In the genomic region with DNA sequence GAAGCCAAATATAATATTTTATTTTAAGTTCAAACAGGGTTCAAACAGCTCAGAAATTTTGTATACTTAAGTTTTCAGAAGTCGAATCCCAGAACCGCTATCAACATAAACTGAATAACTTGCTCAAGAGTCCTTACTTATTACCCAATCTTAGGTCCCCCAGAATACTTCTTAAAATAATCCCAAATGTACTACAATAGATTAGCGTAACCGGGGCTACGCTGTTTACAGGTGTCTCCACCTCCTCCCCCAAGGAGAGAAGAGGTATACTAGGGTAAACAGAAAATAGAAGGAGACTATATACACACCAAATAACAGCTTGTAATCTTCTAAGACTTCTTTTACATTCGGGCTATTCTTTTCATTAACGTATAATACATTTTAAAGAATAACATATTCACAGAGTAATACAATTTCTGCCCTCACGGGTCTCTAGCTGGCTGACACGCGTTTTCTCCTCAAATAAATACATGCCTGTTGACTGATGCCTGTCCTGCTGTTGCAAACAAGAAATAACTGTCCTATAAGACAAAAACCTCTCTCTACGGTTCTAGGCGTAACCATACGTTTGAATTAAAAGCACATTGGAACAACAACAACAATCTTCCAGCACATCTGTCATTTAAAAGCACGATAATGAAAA, we compare ENCODE assay signal across 8 cellular contexts. TPM values are rescaled to one million over a fixed set of nuclear protein-coding genes. Genes with fewer than 3 reads are reported as not detected.
DNase-seq lines count a peak whose midpoint lies in the region; ATAC-seq and TF ChIP-seq lines count a peak whose summit lies in the region.

No MANE protein-coding gene starts in this region.

- no peaks in the 10 kb centered on the region for H3K27me3 ChIP-seq in CD4-positive, CD25-positive, alpha-beta regulatory T cell (ENCODE audit: control insufficient read depth, insufficient read depth, low read length)
- H3K27me3 ChIP-seq in HUES48 (ENCODE audit: control insufficient read depth, insufficient read depth, low read length) (no peaks in the 10 kb centered on the region), skeletal muscle tissue (ENCODE audit: control insufficient read depth in 3 of 3, insufficient read depth in 3 of 3, low read length in 3 of 3) (no peaks in the 10 kb centered on the region)

- H3K9ac ChIP-seq in HUES48 (ENCODE audit: low read depth, low read length) (no peak overlapping the region), skeletal muscle tissue (ENCODE audit: low read depth in 1 of 3, low read length in 3 of 3) (peak overlapping the region; percentile 81 to 87 (median 84))

- H3K9me3 ChIP-seq in CD4-positive, CD25-positive, alpha-beta regulatory T cell (ENCODE audit: control insufficient read depth in 2 of 2, low read length in 2 of 2), result no peaks in the 10 kb centered on the region
- H3K9me3 ChIP-seq in HUES48 (ENCODE audit: control insufficient read depth, insufficient read depth, low read length) (no peaks in the 10 kb centered on the region), skeletal muscle tissue (ENCODE audit: control insufficient read depth in 3 of 3, low read length in 3 of 3) (no peaks in the 10 kb centered on the region)

- no peak for ATAC-seq in CD4-positive, CD25-positive, alpha-beta regulatory T cell (ENCODE audit: low read depth in 2 of 2)
- ATAC-seq in HG03520 (IDR thresholded peaks at IDR 0.05; ENCODE audit: unreplicated experiment) (no peak), GM21786 (IDR thresholded peaks at IDR 0.05; ENCODE audit: unreplicated experiment) (no peak)

- peak overlapping the region; percentile 94 to 98 (median 96) for H3K4me3 Mint-ChIP-seq in CD4-positive, CD25-positive, alpha-beta regulatory T cell
- peak overlapping the region; percentile 83 for H3K4me3 Mint-ChIP-seq in activated CD4-positive, alpha-beta memory T cell treated with anti-CD3 and anti-CD28 coated beads, Interleukin-2, amount 10 ng/mL, durations not matched to agents 7 days and 5 days
- peak overlapping the region; percentile 90 for H3K4me3 Mint-ChIP-seq in glutamatergic neuron (ENCODE audit: unreplicated experiment)

- peak in 2 of 3 donors; percentile 53 to 54 for DNase-seq in CD4-positive, CD25-positive, alpha-beta regulatory T cell
- DNase-seq in activated CD4-positive, alpha-beta memory T cell treated with anti-CD3 and anti-CD28 coated beads, Interleukin-2, amount 10 ng/mL, durations not matched to agents 7 days and 5 days, result no peak
- DNase-seq in glutamatergic neuron (no peak), GM10248 (ENCODE audit: extremely low spot score) (no peak)

- H3K4me1 Mint-ChIP-seq in CD4-positive, CD25-positive, alpha-beta regulatory T cell, result peaks cover 37 to 63% (median 50%) of the 10 kb centered on the region in 4 donors
- peaks cover 61% of the 10 kb centered on the region for H3K4me1 Mint-ChIP-seq in activated CD4-positive, alpha-beta memory T cell treated with anti-CD3 and anti-CD28 coated beads, Interleukin-2, amount 10 ng/mL, durations not matched to agents 7 days and 5 days
- peaks cover 11% of the 10 kb centered on the region for H3K4me1 Mint-ChIP-seq in glutamatergic neuron (ENCODE audit: low read depth, unreplicated experiment)

- no peaks in the 10 kb centered on the region for H3K27me3 Mint-ChIP-seq in CD4-positive, CD25-positive, alpha-beta regulatory T cell
- no peaks in the 10 kb centered on the region for H3K27me3 Mint-ChIP-seq in activated CD4-positive, alpha-beta memory T cell treated with anti-CD3 and anti-CD28 coated beads, Interleukin-2, amount 10 ng/mL, durations not matched to agents 7 days and 5 days
- peaks cover 6% of the 10 kb centered on the region for H3K27me3 Mint-ChIP-seq in glutamatergic neuron (ENCODE audit: unreplicated experiment)

- peaks cover 51% of the 10 kb centered on the region for H3K4me1 ChIP-seq in CD4-positive, CD25-positive, alpha-beta regulatory T cell (ENCODE audit: control insufficient read depth, insufficient read depth, low read length, poor library complexity, severe bottlenecking)
- no peaks in the 10 kb centered on the region for H3K4me1 ChIP-seq in HUES48 (ENCODE audit: control insufficient read depth, insufficient read depth, low read length)
- peaks cover 7 to 15% (median 14%) of the 10 kb centered on the region in 3 donors for H3K4me1 ChIP-seq in skeletal muscle tissue (ENCODE audit: control insufficient read depth in 3 of 3, insufficient read depth in 3 of 3, low read length in 3 of 3)

- POLR2A ChIA-PET in activated CD4-positive, alpha-beta memory T cell treated with anti-CD3 and anti-CD28 coated beads, Interleukin-2, amount 10 ng/mL, durations not matched to agents 7 days and 5 days (lab: Charles Lee), result interaction anchor here (0.7 to 9.4 kb wide), 21 partner anchors 9 to 896 kb away, joined by 3 to 115 read pairs (median 8); a partner anchor contains a TSS
- POLR2A ChIA-PET in GM10248 (lab: Yijun Ruan, JAX), result interaction anchor here (2.7 to 3.7 kb wide), 2 partner anchors 11 to 28 kb away, joined by 20 to 22 read pairs; no protein-coding TSS in a partner anchor

- peaks cover 0 to 2% (median 0%) of the 10 kb centered on the region in 7 donors for H3K9me3 Mint-ChIP-seq in CD4-positive, CD25-positive, alpha-beta regulatory T cell
- H3K9me3 Mint-ChIP-seq in activated CD4-positive, alpha-beta memory T cell treated with anti-CD3 and anti-CD28 coated beads, Interleukin-2, amount 10 ng/mL, durations not matched to agents 7 days and 5 days, result no peaks in the 10 kb centered on the region
- H3K9me3 Mint-ChIP-seq in glutamatergic neuron (ENCODE audit: unreplicated experiment), result peaks cover 1% of the 10 kb centered on the region

- H3K27ac Mint-ChIP-seq in CD4-positive, CD25-positive, alpha-beta regulatory T cell, result peak overlapping the region; percentile 92 to 97 (median 96)
- peak overlapping the region; percentile 95 for H3K27ac Mint-ChIP-seq in activated CD4-positive, alpha-beta memory T cell treated with anti-CD3 and anti-CD28 coated beads, Interleukin-2, amount 10 ng/mL, durations not matched to agents 7 days and 5 days
- H3K27ac Mint-ChIP-seq in glutamatergic neuron (ENCODE audit: unreplicated experiment), result peak overlapping the region; percentile 81

- H3K27ac ChIP-seq in CD4-positive, CD25-positive, alpha-beta regulatory T cell (ENCODE audit: insufficient read depth, low read length, poor library complexity, severe bottlenecking), result peak overlapping the region; percentile 99
- peak overlapping the region; percentile 66 for H3K27ac ChIP-seq in HUES48 (ENCODE audit: low read depth, low read length)
- H3K27ac ChIP-seq in skeletal muscle tissue (ENCODE audit: low read depth, low read length), result peak overlapping the region; percentile 93

- CTCF ChIA-PET in activated CD4-positive, alpha-beta memory T cell treated with anti-CD3 and anti-CD28 coated beads, Interleukin-2, amount 10 ng/mL, durations not matched to agents 7 days and 5 days (lab: Charles Lee), result interaction anchor here (0.5 to 6.8 kb wide), 10 partner anchors 14 to 78 kb away, joined by 3 to 34 read pairs (median 6); a partner anchor contains a TSS
- CTCF ChIA-PET in GM10248 (lab: Yijun Ruan, JAX), result interaction anchor here (0.9 to 3.7 kb wide), 7 partner anchors 8 to 153 kb away, joined by 3 to 12 read pairs (median 6); no protein-coding TSS in a partner anchor

- no peaks in the 10 kb centered on the region for H3K36me3 ChIP-seq in CD4-positive, CD25-positive, alpha-beta regulatory T cell (ENCODE audit: control insufficient read depth, insufficient read depth, low read length)
- H3K36me3 ChIP-seq in HUES48 (ENCODE audit: control insufficient read depth, insufficient read depth, low read length) (no peaks in the 10 kb centered on the region), skeletal muscle tissue (ENCODE audit: control insufficient read depth in 3 of 3, insufficient read depth in 3 of 3, low read length in 3 of 3) (no peaks in the 10 kb centered on the region)

- H3K4me3 ChIP-seq in CD4-positive, CD25-positive, alpha-beta regulatory T cell (ENCODE audit: low read depth, low read length), result peak overlapping the region; percentile 100
- peak overlapping the region; percentile 94 for H3K4me3 ChIP-seq in HUES48 (ENCODE audit: low read depth, low read length)
- H3K4me3 ChIP-seq in skeletal muscle tissue (ENCODE audit: low read length in 3 of 3), result peak overlapping the region; percentile 71 to 84 (median 80)

- TF ChIP-seq CTCF in glutamatergic neuron (IDR thresholded peaks at IDR 0.05; ENCODE audit: partially characterized antibody, unreplicated experiment), result no peak
- TF ChIP-seq CTCF in GM10248 (IDR thresholded peaks at IDR 0.05; ENCODE audit: control extremely low read depth, extremely low read depth, low read depth, missing control alignments), result no peak

- H3K36me3 Mint-ChIP-seq in CD4-positive, CD25-positive, alpha-beta regulatory T cell, result no peaks in the 10 kb centered on the region
- H3K36me3 Mint-ChIP-seq in activated CD4-positive, alpha-beta memory T cell treated with anti-CD3 and anti-CD28 coated beads, Interleukin-2, amount 10 ng/mL, durations not matched to agents 7 days and 5 days (ENCODE audit: low read depth), result peaks cover 7% of the 10 kb centered on the region
- H3K36me3 Mint-ChIP-seq in glutamatergic neuron (ENCODE audit: unreplicated experiment), result no peaks in the 10 kb centered on the region

RNA-seq across cellular contexts. Expression of a gene that starts 1.3 kb away (rescaled TPM):
- total RNA-seq in CD4-positive, CD25-positive, alpha-beta regulatory T cell, result 88.4 TPM
- polyA plus RNA-seq in CD4-positive, CD25-positive, alpha-beta regulatory T cell, result 10 to 100 TPM in 3 of 4 donors, 1 to 10 TPM in 1; 9.6 to 13.2 (median 12.1) TPM
- total RNA-seq in activated CD4-positive, alpha-beta memory T cell treated with anti-CD3 and anti-CD28 coated beads, Interleukin-2, amount 10 ng/mL, durations not matched to agents 7 days and 5 days, result 10 to 100 TPM; 40.4 to 41.1 TPM
- 23.7 TPM for total RNA-seq in glutamatergic neuron (ENCODE audit: unreplicated experiment)
- 30.8 TPM for total RNA-seq in skeletal muscle tissue

Comparison
In these comparisons a context has a peak if more than half of its experiments do, and no peak if none do; other contexts are left out.
1. DNase-seq: peak in CD4-positive, CD25-positive, alpha-beta regulatory T cell (2 of 3); none in activated CD4-positive, alpha-beta memory T cell treated with anti-CD3 and anti-CD28 coated beads, Interleukin-2, amount 10 ng/mL, durations not matched to agents 7 days and 5 days (single experiment), glutamatergic neuron (single experiment) and GM10248 (single experiment).
2. Peak in every context shown above with its lines, with median percentiles within 50 percentile points of each other: H3K27ac ChIP-seq, H3K4me3 ChIP-seq, H3K27ac Mint-ChIP-seq and H3K4me3 Mint-ChIP-seq.